ENCODE assay signal across 8 cellular contexts in the genomic region with DNA sequence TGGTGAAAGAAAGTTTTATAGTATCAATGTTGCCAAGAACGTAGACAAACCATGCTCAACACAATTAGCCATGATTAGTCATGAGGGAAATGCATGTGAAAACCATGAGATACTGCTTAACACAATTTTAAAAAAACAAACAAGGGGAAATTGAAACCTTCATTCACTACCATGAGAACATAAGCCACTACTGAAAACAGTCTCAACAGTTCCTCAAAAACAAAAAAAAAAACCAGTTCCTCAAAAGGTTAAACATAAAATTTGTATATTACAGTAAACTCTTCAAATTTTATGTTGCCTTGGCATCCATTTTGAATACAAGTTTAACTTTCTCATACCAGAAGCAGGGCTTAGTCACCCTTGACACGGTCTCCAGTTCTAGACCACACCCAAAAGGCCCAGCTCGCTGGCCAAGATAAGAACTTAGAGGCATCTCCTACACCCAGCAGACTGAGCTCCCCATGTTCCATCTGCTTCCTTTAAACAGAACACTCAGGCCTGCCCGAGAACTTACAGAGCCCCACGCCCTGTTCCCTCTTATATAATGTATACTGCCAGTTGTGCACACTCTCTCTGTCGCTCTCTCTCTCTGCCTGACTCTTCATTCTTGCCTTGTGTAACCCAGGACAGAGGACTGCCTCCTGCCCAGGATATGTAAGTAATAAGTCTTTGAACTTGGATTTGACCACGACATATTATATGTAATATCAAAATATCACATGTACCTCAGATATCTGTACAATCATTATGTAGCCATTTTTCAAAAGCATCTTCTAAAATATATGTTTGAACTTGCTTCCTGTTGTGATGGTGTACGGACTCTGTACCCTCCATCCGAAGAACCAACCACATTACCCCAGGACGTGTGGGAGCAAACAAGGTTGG.
DNase-seq lines count a peak whose midpoint lies in the region; ATAC-seq and TF ChIP-seq lines count a peak whose summit lies in the region.

No MANE protein-coding gene starts in this region.

- H3K27ac ChIP-seq in mesodermal cell (ENCODE audit: low read depth, low read length, severe bottlenecking) (peak overlapping the region; percentile 74), upper lobe of right lung (peak overlapping the region; percentile 75)

- intact Hi-C loops in upper lobe of right lung (cut with DNase I): no loop called here

- TF ChIP-seq CTCF in choroid plexus epithelial cell (conservative IDR thresholded peaks at IDR 0.05; ENCODE audit: low read depth, low read length) (no peak), upper lobe of right lung (IDR thresholded peaks at IDR 0.05) (no peak)

- H3K4me1 ChIP-seq in mesodermal cell (ENCODE audit: control insufficient read depth, insufficient read depth, low read length, poor library complexity, severe bottlenecking) (peaks cover 30% of the 10 kb centered on the region), upper lobe of right lung (peaks cover 56% of the 10 kb centered on the region)

- no peaks in the 10 kb centered on the region for H3K9me3 ChIP-seq in mesodermal cell (ENCODE audit: control insufficient read depth, low read length)
- no peaks in the 10 kb centered on the region for H3K9me3 ChIP-seq in upper lobe of right lung

- H3K27me3 Mint-ChIP-seq in T-helper 1 cell treated with Interleukin-12 subunit alpha and Interleukin-12 subunit beta and Interleukin-4 antibody, amounts not matched to agents 30 μg/mL and 1 μg/mL, for 36 hours (ENCODE audit: low read depth): no peaks in the 10 kb centered on the region

- H3K27ac Mint-ChIP-seq in T-helper 1 cell treated with Interleukin-12 subunit alpha and Interleukin-12 subunit beta and Interleukin-4 antibody, amounts not matched to agents 30 μg/mL and 1 μg/mL, for 36 hours: peak overlapping the region; percentile 81

- H3K27me3 ChIP-seq in upper lobe of right lung: no peaks in the 10 kb centered on the region

- H3K4me3 ChIP-seq in choroid plexus epithelial cell (ENCODE audit: low read depth, low read length) (no peak overlapping the region), mesodermal cell (ENCODE audit: extremely low read depth, insufficient read depth, low read length, poor library complexity, severe bottlenecking) (no peak overlapping the region), upper lobe of right lung (no peak overlapping the region)

- H3K4me1 Mint-ChIP-seq in T-helper 1 cell treated with Interleukin-12 subunit alpha and Interleukin-12 subunit beta and Interleukin-4 antibody, amounts not matched to agents 30 μg/mL and 1 μg/mL, for 36 hours (ENCODE audit: low read depth): peaks cover 67% of the 10 kb centered on the region

- WGBS in mesodermal cell (ENCODE audit: insufficient coverage in 2 of 2), 2 experiments: 70 to 73% methylated on average over 4 of the region's 10 CpGs

- peak; percentile 89 for DNase-seq in AG08395 (ENCODE audit: low spot score)
- peak; percentile 88 for DNase-seq in choroid plexus epithelial cell (ENCODE audit: low read depth)
- peak; percentile 64 for DNase-seq in upper lobe of right lung
- DNase-seq in DMS53 treated with DMSO at 0.1 percent for 48 hours (lab: John Stamatoyannopoulos, UW; ENCODE audit: unreplicated experiment): no peak

- peaks cover 22% of the 10 kb centered on the region for H3K36me3 Mint-ChIP-seq in T-helper 1 cell treated with Interleukin-12 subunit alpha and Interleukin-12 subunit beta and Interleukin-4 antibody, amounts not matched to agents 30 μg/mL and 1 μg/mL, for 36 hours (ENCODE audit: low read depth)

- peak overlapping the region; percentile 22 for H3K4me3 Mint-ChIP-seq in T-helper 1 cell treated with Interleukin-12 subunit alpha and Interleukin-12 subunit beta and Interleukin-4 antibody, amounts not matched to agents 30 μg/mL and 1 μg/mL, for 36 hours

- H3K36me3 ChIP-seq in mesodermal cell (ENCODE audit: control insufficient read depth, insufficient read depth, low read length): peaks cover 26% of the 10 kb centered on the region
- no peaks in the 10 kb centered on the region for H3K36me3 ChIP-seq in upper lobe of right lung

- no peaks in the 10 kb centered on the region for H3K9me3 Mint-ChIP-seq in T-helper 1 cell treated with Interleukin-12 subunit alpha and Interleukin-12 subunit beta and Interleukin-4 antibody, amounts not matched to agents 30 μg/mL and 1 μg/mL, for 36 hours

- ATAC-seq in GM19351 (IDR thresholded peaks at IDR 0.05; ENCODE audit: unreplicated experiment) (peak; percentile 46), HG03378 (IDR thresholded peaks at IDR 0.05; ENCODE audit: unreplicated experiment) (peak; percentile 52), upper lobe of right lung (peak; percentile 87)
